In the genomic region with DNA sequence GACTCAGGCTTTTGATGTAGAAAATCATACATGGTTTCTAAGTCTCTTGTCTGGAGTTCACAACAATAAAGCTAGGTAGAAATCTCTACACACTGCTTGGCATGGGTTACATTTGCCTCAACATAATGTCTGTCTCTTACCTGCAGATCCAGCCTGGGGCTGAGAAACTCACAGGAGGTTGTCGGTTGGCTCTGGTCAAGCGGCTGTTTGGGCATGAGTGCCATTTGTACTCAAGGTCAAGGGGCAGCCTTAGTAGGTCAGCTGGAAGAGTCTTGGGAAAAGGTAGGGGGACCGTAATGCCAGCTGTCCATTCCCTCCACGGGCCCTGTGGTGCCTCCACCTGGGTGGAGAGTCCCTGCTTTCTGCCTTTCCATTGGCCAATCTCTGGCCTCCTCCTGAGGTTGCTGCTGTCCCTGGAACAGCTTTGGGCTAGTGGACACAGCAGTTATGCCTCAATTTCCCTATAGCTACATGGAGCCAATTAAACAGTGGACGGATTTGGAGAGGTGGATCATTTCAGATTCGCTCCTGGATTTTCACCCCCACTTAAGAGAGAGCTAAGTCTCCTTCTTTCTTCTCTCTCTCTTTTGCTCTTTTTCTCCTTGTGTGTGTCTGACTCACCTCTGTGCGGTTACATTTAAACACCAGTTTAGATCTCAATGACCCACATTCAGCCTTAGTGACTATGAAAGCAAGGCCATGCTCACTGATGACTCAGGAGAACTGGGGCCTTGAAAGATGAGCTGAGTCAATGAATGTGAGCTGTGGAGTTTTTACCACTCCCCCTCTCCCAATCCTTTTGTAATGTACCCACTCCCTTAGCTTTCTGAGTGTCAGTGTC, we compare ENCODE assay signal across 8 cellular contexts.
DNase-seq lines count a peak whose midpoint lies in the region; ATAC-seq and TF ChIP-seq lines count a peak whose summit lies in the region.

No MANE protein-coding gene starts in this region.

- peaks cover 18% of the 10 kb centered on the region for H3K4me1 ChIP-seq in GM23338 (ENCODE audit: insufficient read depth)
- peaks cover 90% of the 10 kb centered on the region for H3K4me1 ChIP-seq in PC-3 (ENCODE audit: insufficient read depth, low read length)

- H4K20me1 ChIP-seq in GM23338 (replicated peaks; ENCODE audit: insufficient read depth), result no peaks in the 10 kb centered on the region
- no peaks in the 10 kb centered on the region for H4K20me1 ChIP-seq in PC-3 (ENCODE audit: low read length)

- POLR2A ChIA-PET in PC-3 (lab: Charles Lee; ENCODE audit: unreplicated experiment), result interaction anchor here (0.6 to 1.8 kb wide), 22 partner anchors 9 to 429 kb away, joined by 3 to 15 read pairs (median 5); a partner anchor contains a TSS

- H2AFZ ChIP-seq in GM23338 (peak overlapping the region; percentile 91), PC-3 (ENCODE audit: low read length) (no peak overlapping the region)

- H3K4me1 Mint-ChIP-seq in GM23338 (peaks cover 26% of the 10 kb centered on the region), natural killer cell (peaks cover 7 to 15% of the 10 kb centered on the region in 2 donors)

- CTCF ChIA-PET in PC-3 (lab: Charles Lee), result interaction anchor here (0.5 to 1.3 kb wide), 11 partner anchors 8 to 267 kb away, joined by 3 to 12 read pairs (median 4); no protein-coding TSS in a partner anchor

- H3K9me3 ChIP-seq in PC-3 (ENCODE audit: low read length), result no peaks in the 10 kb centered on the region

- H3K9me2 ChIP-seq in GM23338 (ENCODE audit: insufficient read depth) (peaks cover 6% of the 10 kb centered on the region; the same call in 1 of the 2 replicates), PC-3 (replicated peaks; ENCODE audit: low read length) (no peaks in the 10 kb centered on the region)

- intact Hi-C loops in PC-3 (cut with micrococcal nuclease) (loop anchor here (1.0 to 10.0 kb wide), 10 partner anchors 8 to 442 kb away; a partner anchor contains a TSS), natural killer cell (cut with micrococcal nuclease) (no loop called here)

- H3K27ac ChIP-seq in GM23338 (ENCODE audit: low read depth) (no peak overlapping the region), PC-3 (ENCODE audit: low read length) (peak overlapping the region; percentile 96)

- H3K9me3 Mint-ChIP-seq in GM23338, result no peaks in the 10 kb centered on the region
- no peaks in the 10 kb centered on the region for H3K9me3 Mint-ChIP-seq in natural killer cell

- H3K9ac ChIP-seq in PC-3 (ENCODE audit: low read length), result peak overlapping the region; percentile 94

- H3K4me3 Mint-ChIP-seq in GM23338 (no peak overlapping the region), natural killer cell (no peak overlapping the region)

- no peaks in the 10 kb centered on the region for H3K79me2 ChIP-seq in GM23338 (replicated peaks; ENCODE audit: insufficient read depth)
- H3K79me2 ChIP-seq in PC-3 (ENCODE audit: low read length), result peaks cover 10% of the 10 kb centered on the region; the same call in 1 of the 2 replicates

- H3K36me3 ChIP-seq in GM23338 (ENCODE audit: insufficient read depth), result no peaks in the 10 kb centered on the region; the same call in 1 of the 2 replicates
- H3K36me3 ChIP-seq in PC-3 (ENCODE audit: low read depth, low read length), result no peaks in the 10 kb centered on the region

- H3K27me3 Mint-ChIP-seq in GM23338 (ENCODE audit: insufficient read depth, low read depth, poor library complexity) (peaks cover 6% of the 10 kb centered on the region), natural killer cell (ENCODE audit: low read depth in 2 of 2) (no peaks in the 10 kb centered on the region)

- H3K36me3 Mint-ChIP-seq in GM23338 (ENCODE audit: low read depth) (no peaks in the 10 kb centered on the region; the same call in 2 of the 3 replicates), natural killer cell (no peaks in the 10 kb centered on the region)

- H3K4me2 ChIP-seq in GM23338 (no peak overlapping the region), PC-3 (ENCODE audit: low read length) (peak overlapping the region; percentile 68)

- no peak for DNase-seq in GM23338 (ENCODE audit: low spot score)
- DNase-seq in PC-3, result peak; percentile 100
- peak; percentile 93 to 100 for DNase-seq in cardiac fibroblast (ENCODE audit: low read depth in 2 of 2)
- DNase-seq in natural killer cell, result no peak
- no peak for DNase-seq in GM19240 (ENCODE audit: insufficient read length, low spot score)
- DNase-seq in NCI-H524 (lab: John Stamatoyannopoulos, UW), result no peak

- ATAC-seq in GM23338 (no peak), PC-3 (peak; percentile 50), natural killer cell (peak; percentile 58 to 81 (median 62)), HG02678 (IDR thresholded peaks at IDR 0.05; ENCODE audit: unreplicated experiment) (no peak), GM19452 (IDR thresholded peaks at IDR 0.05; ENCODE audit: unreplicated experiment) (no peak)

- BruUV-seq in PC-3 (replicated peaks; lab: Mats Ljungman, UMichigan), result TSS peak; percentile 28

- TF ChIP-seq CTCF in GM23338 (conservative IDR thresholded peaks at IDR 0.05; ENCODE audit: low read depth in 2 of 2) (no peak), PC-3 (conservative IDR thresholded peaks at IDR 0.05; ENCODE audit: low read depth, low read length) (no peak), cardiac fibroblast (IDR thresholded peaks at IDR 0.05; ENCODE audit: low read depth, low read length) (no peak), natural killer cell (IDR thresholded peaks at IDR 0.05) (no peak)

- H3K27ac Mint-ChIP-seq in GM23338, result no peak overlapping the region
- peak overlapping the region; percentile 19 to 76 for H3K27ac Mint-ChIP-seq in natural killer cell

- H3F3A ChIP-seq in GM23338 (replicated peaks; ENCODE audit: low read depth) (no peaks in the 10 kb centered on the region), PC-3 (ENCODE audit: low read length, unreplicated experiment) (peaks cover 30% of the 10 kb centered on the region)

- H3K4me3 ChIP-seq in GM23338 (no peak overlapping the region), PC-3 (ENCODE audit: low read length) (peak overlapping the region; percentile 14; the same call in 1 of the 2 replicates), cardiac fibroblast (replicated peaks in 1 of 2; ENCODE audit: low read depth in 2 of 2, low read length in 2 of 2) (no peak overlapping the region)

- H3K27me3 ChIP-seq in GM23338 (ENCODE audit: insufficient read depth) (no peaks in the 10 kb centered on the region), PC-3 (ENCODE audit: low read length) (no peaks in the 10 kb centered on the region)

TF ChIP-seq in GM23338, 12 proteins besides CTCF, POLR2A, EP300 and RAD21:
- no peak for TF ChIP-seq CREB1 (CRISPR knock-in tag; IDR thresholded peaks at IDR 0.05; ENCODE audit: low read depth)
TF ChIP-seq in GM23338: peak in this region for 0.

Comparison
In these comparisons a context has a peak if more than half of its experiments do, and no peak if none do; other contexts are left out.
1. ATAC-seq: peak in PC-3 (single experiment) and natural killer cell (3 of 3); none in GM23338 (single experiment), HG02678 (single experiment) and GM19452 (single experiment).
2. DNase-seq: peak in PC-3 (single experiment) and cardiac fibroblast (2 of 2); none in GM23338 (single experiment), natural killer cell (single experiment), GM19240 (single experiment) and NCI-H524 (0 of 2).